Comparison of ENCODE assay signal across 9 cellular contexts in genomic region chr21:32414579-32415358, GRCh38. TPM values are rescaled to one million over a fixed set of nuclear protein-coding genes. Genes with fewer than 3 reads are reported as not detected.
DNase-seq lines count a peak whose midpoint lies in the region; ATAC-seq and TF ChIP-seq lines count a peak whose summit lies in the region.
"Had no signal": no experiment of that assay in that cellular context is flagged by ENCODE, and none has a peak within 500 bp of the region (broad histone marks: within the 10 kb centered on the region; RNA-seq: fewer than 3 reads in every experiment).

No MANE protein-coding gene starts in this region.

- no peaks in the 10 kb centered on the region for H3K9me3 ChIP-seq in neural progenitor cell (ENCODE audit: low read depth)

- peak overlapping the region; percentile 95 to 97 for H3K27ac ChIP-seq in coronary artery
- no peak overlapping the region for H3K27ac ChIP-seq in neural progenitor cell

- peaks cover 32% of the 10 kb centered on the region for H3K4me1 Mint-ChIP-seq in neural progenitor cell

- DNase-seq in Ammon's horn (ENCODE audit: low spot score) = peak; percentile 71
- DNase-seq in NB4 (ENCODE audit: low read depth) = no peak
- DNase-seq in coronary artery (ENCODE audit: low spot score) = no peak
- DNase-seq in neural progenitor cell (ENCODE audit: low spot score) = peak; percentile 11
- DNase-seq in NCI-H345 treated with DMSO at 0.1 percent for 48 hours (lab: John Stamatoyannopoulos, UW; ENCODE audit: unreplicated experiment) = no peak
- no peak for DNase-seq in NCI-H2081 treated with DMSO at 0.1 percent for 48 hours (lab: John Stamatoyannopoulos, UW)
- DNase-seq in NCI-H1930 (lab: John Stamatoyannopoulos, UW) = no peak

- no peaks in the 10 kb centered on the region for H3K79me2 ChIP-seq in neural progenitor cell (ENCODE audit: low read depth)

- H3K27ac Mint-ChIP-seq in neural progenitor cell = no peak overlapping the region

- peak overlapping the region; percentile 78 for H3K4me2 ChIP-seq in neural progenitor cell

- peak overlapping the region; percentile 23 for H3K4me3 Mint-ChIP-seq in neural progenitor cell

- H3K9me3 Mint-ChIP-seq in neural progenitor cell = no peaks in the 10 kb centered on the region
- H3K9me3 Mint-ChIP-seq: nephron had no signal

- TF ChIP-seq CTCF in NB4 (IDR thresholded peaks at IDR 0.05; ENCODE audit: low read depth, low read length) (peak; percentile 4), coronary artery (IDR thresholded peaks at IDR 0.05) (no peak), neural progenitor cell (IDR thresholded peaks at IDR 0.05) (no peak)

- H3K36me3 Mint-ChIP-seq in neural progenitor cell = no peaks in the 10 kb centered on the region

- H2AFZ ChIP-seq in neural progenitor cell (replicated peaks) = no peak overlapping the region

- H4K20me1 ChIP-seq in neural progenitor cell (ENCODE audit: low read depth) = peaks cover 4% of the 10 kb centered on the region

- H3K9ac ChIP-seq in neural progenitor cell = no peak overlapping the region

- peaks cover 44% of the 10 kb centered on the region for H3K27me3 Mint-ChIP-seq in neural progenitor cell (ENCODE audit: insufficient read depth, low read depth)

- H3K4me3 ChIP-seq in NB4 (ENCODE audit: low read depth, low read length) (no peak overlapping the region), coronary artery (peak overlapping the region; percentile 94), neural progenitor cell (no peak overlapping the region)

- no peak for TF ChIP-seq POLR2A in NB4 (IDR thresholded peaks at IDR 0.05; ENCODE audit: extremely low read depth, insufficient read length)

- no peaks in the 10 kb centered on the region for H3K36me3 ChIP-seq in neural progenitor cell

- peaks cover 50% of the 10 kb centered on the region for H3F3A ChIP-seq in neural progenitor cell (ENCODE audit: low read depth)

- H3K4me1 ChIP-seq in neural progenitor cell = peaks cover 37% of the 10 kb centered on the region

- no peak for ATAC-seq in HG03432 (IDR thresholded peaks at IDR 0.05; ENCODE audit: unreplicated experiment)

- H3K27me3 ChIP-seq in neural progenitor cell = peaks cover 61% of the 10 kb centered on the region

RNA-seq across cellular contexts. Expression of gene EVA1C, which starts 2.3 kb away (rescaled TPM):
- total RNA-seq in neural progenitor cell (ENCODE audit: low replicate concordance) = 0.56 and 1.2 TPM in 2 replicates

RNA-seq across cellular contexts. Expression of gene URB1, which starts 22.0 kb away (rescaled TPM):
- 7.7 and 12.2 TPM in 2 replicates for total RNA-seq in neural progenitor cell (ENCODE audit: low replicate concordance)

Comparison
In these comparisons a context has a peak if more than half of its experiments do, and no peak if none do; other contexts are left out.
1. DNase-seq: peak in Ammon's horn (single experiment) and neural progenitor cell (single experiment); none in NB4 (single experiment), coronary artery (single experiment), NCI-H345 treated with DMSO at 0.1 percent for 48 hours (single experiment), NCI-H2081 treated with DMSO at 0.1 percent for 48 hours (single experiment) and NCI-H1930 (0 of 2).